22 cellular contexts compared by ENCODE assay signal in the genomic region with DNA sequence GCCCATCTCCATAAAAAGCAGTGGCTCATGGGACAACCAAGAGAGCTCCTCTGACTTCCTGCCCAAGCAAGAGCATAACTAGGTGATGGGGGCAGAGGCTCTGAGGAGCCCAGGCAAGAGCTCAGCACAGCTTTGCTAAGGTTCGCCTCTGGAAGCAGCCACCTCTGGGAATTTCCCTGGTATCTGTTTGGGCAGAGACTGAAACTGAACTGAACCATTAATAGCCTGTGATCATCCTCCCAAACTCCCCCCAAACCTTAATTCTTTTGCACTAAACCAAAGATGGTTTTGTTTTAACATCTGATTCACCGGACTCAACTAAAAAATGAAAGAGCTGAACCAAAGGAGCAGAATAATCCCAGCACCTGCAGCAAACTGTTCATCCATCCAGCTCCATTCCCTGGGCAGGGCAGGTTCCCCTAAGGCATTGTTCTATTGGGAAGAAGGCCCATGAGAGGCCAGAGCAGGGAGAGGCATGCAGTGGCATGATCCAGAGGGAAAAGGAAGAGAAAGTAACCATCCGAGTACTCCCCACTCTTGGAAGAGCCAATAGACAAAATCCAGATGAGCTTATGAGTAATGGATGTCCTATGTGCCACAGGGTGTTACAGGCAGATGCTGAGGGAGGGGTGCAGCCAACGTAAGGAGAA.
A peak's percentile ranks its signal among the peaks of the same experiment; 100 is the strongest.
DNase-seq lines count a peak whose midpoint lies in the region; ATAC-seq, FAIRE-seq and TF ChIP-seq lines count a peak whose summit lies in the region.
"Had no signal": no experiment of that assay in that cellular context is flagged by ENCODE, and none has a peak within 500 bp of the region (broad histone marks: within the 10 kb centered on the region; RNA-seq: fewer than 3 reads in every experiment).

No MANE protein-coding gene starts in this region.

- no peaks in the 10 kb centered on the region for H3K36me3 ChIP-seq in adipocyte (ENCODE audit: control insufficient read depth, insufficient read depth, low read length, severe bottlenecking)
- no peaks in the 10 kb centered on the region for H3K36me3 ChIP-seq in sigmoid colon
- no peaks in the 10 kb centered on the region for H3K36me3 ChIP-seq in OCI-LY7 (ENCODE audit: insufficient read depth, low read length)
- H3K36me3 ChIP-seq: neutrophil, WERI-Rb-1 had no signal

- no peak for TF ChIP-seq EP300 in sigmoid colon (IDR thresholded peaks at IDR 0.05)

- no TSS peak for BruUV-seq in OCI-LY7 (replicated peaks; lab: Mats Ljungman, UMichigan)

- FAIRE-seq in GM12892 (lab: Jason Lieb, UNC) (peak; percentile 78), HTR-8/SVneo (lab: Jason Lieb, UNC) (no peak)

- no peaks in the 10 kb centered on the region for H3K9me2 ChIP-seq in OCI-LY7 (ENCODE audit: insufficient read depth, low read length)

- CTCF ChIA-PET in OCI-LY7 (lab: Charles Lee; ENCODE audit: unreplicated experiment): no interaction called here

- WGBS in sigmoid colon, 2 donors: 85 to 88% methylated on average over 4 of the region's 4 CpGs

- H3K4me3 ChIP-seq in adipocyte (ENCODE audit: low read length): no peak overlapping the region
- H3K4me3 ChIP-seq in fibroblast of mammary gland (ENCODE audit: control insufficient read depth, low read depth, low read length): no peak overlapping the region
- no peak overlapping the region for H3K4me3 ChIP-seq in sigmoid colon
- H3K4me3 ChIP-seq in OCI-LY7 (ENCODE audit: low read depth, low read length, poor library complexity, severe bottlenecking): no peak overlapping the region
- H3K4me3 ChIP-seq: testis had no signal

- peak overlapping the region; percentile 21 for H3K9ac ChIP-seq in adipocyte (ENCODE audit: low read length)

- ATAC-seq in activated CD4-positive, CD25-positive, alpha-beta regulatory T cell treated with anti-CD3 and anti-CD28 coated beads, Interleukin-2, amount 50 U/mL, for 24 hours: no peak

- no peaks in the 10 kb centered on the region for H3K79me2 ChIP-seq in OCI-LY7 (ENCODE audit: insufficient read depth, low read depth, low read length)

- no peaks in the 10 kb centered on the region for H3K27me3 ChIP-seq in adipocyte (replicated peaks; ENCODE audit: control insufficient read depth, insufficient read depth, low read length)
- H3K27me3 ChIP-seq in sigmoid colon: no peaks in the 10 kb centered on the region
- H3K27me3 ChIP-seq: neutrophil, testis had no signal

- DNase-seq in GM12892 (ENCODE audit: insufficient read length): no peak
- DNase-seq in adipocyte (ENCODE audit: low read depth): no peak
- peak; percentile 50 for DNase-seq in fibroblast of mammary gland (ENCODE audit: low read depth)
- peak; percentile 28 for DNase-seq in sigmoid colon
- no peak for DNase-seq in OCI-LY7 (ENCODE audit: low spot score)
- DNase-seq in HTR-8/SVneo (ENCODE audit: insufficient read length, low spot score): no peak
- DNase-seq in head of caudate nucleus: no peak
- DNase-seq: activated CD4-positive, alpha-beta memory T cell treated with anti-CD3 and anti-CD28 coated beads for 36 hours; activated naive CD4-positive, alpha-beta T cell treated with Interleukin-2 at 50 U/mL for 16 hours; activated T-cell treated with anti-CD3 and anti-CD28 coated beads, Interleukin-2, amount 50 U/mL, for 1 hour; anterior cingulate cortex; CD4-positive, alpha-beta memory T cell; effector memory CD4-positive, alpha-beta T cell; foreskin melanocyte; H7; kidney glomerular epithelial cell; NCI-H524; SIG-M5; testis; WERI-Rb-1 had no signal

- no peak overlapping the region for H3K4me2 ChIP-seq in OCI-LY7 (ENCODE audit: low read length)

- H3K4me1 ChIP-seq in adipocyte (ENCODE audit: control insufficient read depth, insufficient read depth, low read length): peaks cover 65% of the 10 kb centered on the region
- H3K4me1 ChIP-seq in sigmoid colon: peaks cover 0 to 37% (median 15%) of the 10 kb centered on the region in 4 donors
- peaks cover 5% of the 10 kb centered on the region for H3K4me1 ChIP-seq in OCI-LY7 (ENCODE audit: insufficient read depth, low read length, poor library complexity, severe bottlenecking)

- no peaks in the 10 kb centered on the region for H3K9me3 ChIP-seq in adipocyte (ENCODE audit: control insufficient read depth, low read length)
- H3K9me3 ChIP-seq in sigmoid colon: no peaks in the 10 kb centered on the region
- H3K9me3 ChIP-seq in OCI-LY7 (ENCODE audit: low read length): no peaks in the 10 kb centered on the region
- H3K9me3 ChIP-seq: neutrophil, testis had no signal

- POLR2A ChIA-PET in OCI-LY7 (lab: Charles Lee): no interaction called here

- H2AFZ ChIP-seq in OCI-LY7 (ENCODE audit: low read length): no peak overlapping the region

- TF ChIP-seq POLR2A in GM12892 (IDR thresholded peaks at IDR 0.05; ENCODE audit: low read depth, low read length) (no peak), sigmoid colon (IDR thresholded peaks at IDR 0.05) (no peak)

- no peak for TF ChIP-seq CTCF in fibroblast of mammary gland (conservative IDR thresholded peaks at IDR 0.05; ENCODE audit: control insufficient read depth, insufficient read depth, low read depth, low read length)
- TF ChIP-seq CTCF in sigmoid colon (IDR thresholded peaks at IDR 0.05): no peak
- no peak for TF ChIP-seq CTCF in OCI-LY7 (conservative IDR thresholded peaks at IDR 0.05; ENCODE audit: low read length)

- intact Hi-C loops in sigmoid colon (cut with DNase I) (no loop called here), OCI-LY7 (cut with micrococcal nuclease; ENCODE audit: unreplicated experiment) (no loop called here), head of caudate nucleus (cut with DNase I) (no loop called here)

- no peaks in the 10 kb centered on the region for H4K20me1 ChIP-seq in OCI-LY7 (ENCODE audit: insufficient read depth, low read length)

- H3K27ac ChIP-seq in sigmoid colon (peak overlapping the region in 3 of 4 donors; percentile 50 to 73 (median 60)), OCI-LY7 (ENCODE audit: low read depth, low read length, poor library complexity, severe bottlenecking) (no peak overlapping the region)
- H3K27ac ChIP-seq: neutrophil, WERI-Rb-1 had no signal

Comparison
In these comparisons a context has a peak if more than half of its experiments do, and no peak if none do; other contexts are left out.
1. DNase-seq: peak in fibroblast of mammary gland (single experiment) and sigmoid colon (single experiment); none in GM12892 (single experiment), adipocyte (single experiment), OCI-LY7 (single experiment), HTR-8/SVneo (single experiment) and head of caudate nucleus (0 of 42).